In the genomic region with DNA sequence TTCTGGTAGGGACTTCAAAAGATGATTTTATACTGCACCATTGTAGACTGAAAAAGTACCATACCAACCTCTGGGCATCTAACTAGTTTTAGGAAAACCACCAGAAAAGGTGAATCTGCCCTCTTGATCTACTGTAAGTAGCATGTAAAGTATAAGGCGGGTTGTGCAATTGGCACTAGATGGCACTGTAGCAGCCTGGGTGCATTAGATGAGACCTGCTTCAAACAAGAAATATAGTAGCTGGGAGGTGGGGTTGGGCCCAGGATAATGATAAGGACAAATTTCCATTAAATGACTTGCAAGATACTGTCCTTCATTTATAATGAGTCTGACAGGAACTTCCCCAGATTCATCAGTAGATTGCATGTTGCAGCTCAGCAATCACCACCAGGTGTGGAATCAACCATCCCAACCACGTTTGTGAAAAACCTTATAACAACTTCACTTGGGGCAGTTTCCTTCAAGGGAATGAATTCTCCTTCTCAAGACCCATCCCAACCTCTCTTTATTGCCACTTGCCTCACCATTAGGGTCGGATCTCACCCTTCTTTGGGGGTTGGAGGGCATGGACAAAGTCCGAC, we compare ENCODE assay signal across 1 cellular context.
A peak's percentile ranks its signal among the peaks of the same experiment; 100 is the strongest.
TF ChIP-seq lines count a peak whose summit lies in the region.

No MANE protein-coding gene starts in this region.

TF ChIP-seq in HepG2, 621 proteins besides CTCF, POLR2A, EP300 and RAD21:
- TF ChIP-seq CEBPG (CRISPR knock-in tag; IDR thresholded peaks at IDR 0.05) (peak; percentile 53), RARG (CRISPR knock-in tag; IDR thresholded peaks at IDR 0.05; ENCODE audit: low read depth) (no peak), STAG1 (CRISPR knock-in tag; IDR thresholded peaks at IDR 0.05) (peak; percentile 11; the same call in 1 of the 2 replicates)
